In genomic region chr12:58833844-58834243, GRCh38 we compare ENCODE assay signal across 14 cellular contexts.
DNase-seq lines count a peak whose midpoint lies in the region; ATAC-seq and TF ChIP-seq lines count a peak whose summit lies in the region.
"Had no signal": no experiment of that assay in that cellular context is flagged by ENCODE, and none has a peak within 500 bp of the region (broad histone marks: within the 10 kb centered on the region; RNA-seq: fewer than 3 reads in every experiment).

No MANE protein-coding gene starts in this region.

- ATAC-seq in HG02759 (IDR thresholded peaks at IDR 0.05; ENCODE audit: unreplicated experiment), result no peak
- ATAC-seq: stimulated activated naive CD8-positive, alpha-beta T cell treated with anti-CD3 and anti-CD28 coated beads, Interleukin-15, Interleukin-2, amounts not matched to agents 100 U/mL and 50 U/mL, for 24 hours had no signal

- H3K4me3 ChIP-seq in fibroblast of mammary gland (ENCODE audit: control insufficient read depth, low read depth, low read length), result no peak overlapping the region

- in situ Hi-C loops in ACHN (cut with HindIII; ENCODE audit: low pct_ligation_motif_present, low pct_unique_long_range_greater_than_20kb, low sequenced_read_pairs) (no loop called here), KBM-7 (cut with MboI; ENCODE audit: low pct_unique_long_range_greater_than_20kb, low sequenced_read_pairs) (no loop called here)

- TF ChIP-seq CTCF in fibroblast of mammary gland (conservative IDR thresholded peaks at IDR 0.05; ENCODE audit: control insufficient read depth, insufficient read depth, low read depth, low read length), result no peak

- peak; percentile 13 for DNase-seq in ACHN
- DNase-seq in HT-29 (ENCODE audit: low spot score), result peak; percentile 2
- peak; percentile 66 for DNase-seq in NCI-H345 treated with DMSO at 0.1 percent for 48 hours (lab: John Stamatoyannopoulos, UW; ENCODE audit: unreplicated experiment)
- peak; percentile 14 for DNase-seq in fibroblast of mammary gland (ENCODE audit: low read depth)
- DNase-seq in AG08395 (ENCODE audit: low spot score), result no peak
- no peak for DNase-seq in KBM-7
- DNase-seq in NCI-H526 treated with DMSO at 0.1 percent for 48 hours (lab: John Stamatoyannopoulos, UW), result no peak
- DNase-seq: activated CD4-positive, alpha-beta T cell treated with anti-CD3 and anti-CD28 coated beads for 48 hours; activated T-cell treated with anti-CD3 and anti-CD28 coated beads, Interleukin-2, amount 50 U/mL, for 48 hours; IMR-90; NK-92 treated with Interleukin-12 subunit alpha and Interleukin-12 subunit beta, amount 100 ng/mL, for 24 hours; stimulated activated CD4-positive, alpha-beta T cell treated with anti-CD3 and anti-CD28 coated beads, Interleukin-4, amount 100 ng/mL, for 4 hours; stimulated activated naive CD8-positive, alpha-beta T cell treated with anti-CD3 and anti-CD28 coated beads, Interleukin-15, Interleukin-2, amounts not matched to agents 100 U/mL and 50 U/mL, for 24 hours had no signal

Comparison
In these comparisons a context has a peak if more than half of its experiments do, and no peak if none do; other contexts are left out.
1. DNase-seq: peak in ACHN (single experiment), HT-29 (single experiment), NCI-H345 treated with DMSO at 0.1 percent for 48 hours (single experiment) and fibroblast of mammary gland (single experiment); none in AG08395 (single experiment), KBM-7 (single experiment) and NCI-H526 treated with DMSO at 0.1 percent for 48 hours (single experiment).